In genomic region chr13:37918116-37919100, GRCh38 we compare ENCODE assay signal across 1 cellular context.
TF ChIP-seq lines count a peak whose summit lies in the region.

No MANE protein-coding gene starts in this region.

TF ChIP-seq in GM23338, 12 proteins besides CTCF, POLR2A, EP300 and RAD21 (continued from another document):
- TF ChIP-seq, protein P1, sequence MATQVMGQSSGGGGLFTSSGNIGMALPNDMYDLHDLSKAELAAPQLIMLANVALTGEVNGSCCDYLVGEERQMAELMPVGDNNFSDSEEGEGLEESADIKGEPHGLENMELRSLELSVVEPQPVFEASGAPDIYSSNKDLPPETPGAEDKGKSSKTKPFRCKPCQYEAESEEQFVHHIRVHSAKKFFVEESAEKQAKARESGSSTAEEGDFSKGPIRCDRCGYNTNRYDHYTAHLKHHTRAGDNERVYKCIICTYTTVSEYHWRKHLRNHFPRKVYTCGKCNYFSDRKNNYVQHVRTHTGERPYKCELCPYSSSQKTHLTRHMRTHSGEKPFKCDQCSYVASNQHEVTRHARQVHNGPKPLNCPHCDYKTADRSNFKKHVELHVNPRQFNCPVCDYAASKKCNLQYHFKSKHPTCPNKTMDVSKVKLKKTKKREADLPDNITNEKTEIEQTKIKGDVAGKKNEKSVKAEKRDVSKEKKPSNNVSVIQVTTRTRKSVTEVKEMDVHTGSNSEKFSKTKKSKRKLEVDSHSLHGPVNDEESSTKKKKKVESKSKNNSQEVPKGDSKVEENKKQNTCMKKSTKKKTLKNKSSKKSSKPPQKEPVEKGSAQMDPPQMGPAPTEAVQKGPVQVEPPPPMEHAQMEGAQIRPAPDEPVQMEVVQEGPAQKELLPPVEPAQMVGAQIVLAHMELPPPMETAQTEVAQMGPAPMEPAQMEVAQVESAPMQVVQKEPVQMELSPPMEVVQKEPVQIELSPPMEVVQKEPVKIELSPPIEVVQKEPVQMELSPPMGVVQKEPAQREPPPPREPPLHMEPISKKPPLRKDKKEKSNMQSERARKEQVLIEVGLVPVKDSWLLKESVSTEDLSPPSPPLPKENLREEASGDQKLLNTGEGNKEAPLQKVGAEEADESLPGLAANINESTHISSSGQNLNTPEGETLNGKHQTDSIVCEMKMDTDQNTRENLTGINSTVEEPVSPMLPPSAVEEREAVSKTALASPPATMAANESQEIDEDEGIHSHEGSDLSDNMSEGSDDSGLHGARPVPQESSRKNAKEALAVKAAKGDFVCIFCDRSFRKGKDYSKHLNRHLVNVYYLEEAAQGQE (IDR thresholded peaks at IDR 0.05; ENCODE audit: unreplicated experiment), result no peak
- TF ChIP-seq ZNF114 (CRISPR knock-in tag; IDR thresholded peaks at IDR 0.05) (no peak), EZH2phosphoT487 (IDR thresholded peaks at IDR 0.05; ENCODE audit: unreplicated experiment) (no peak), STAT1 (IDR thresholded peaks at IDR 0.05; ENCODE audit: unreplicated experiment) (no peak), EZH2 (IDR thresholded peaks at IDR 0.05; ENCODE audit: low read depth, unreplicated experiment) (no peak)
- TF ChIP-seq, protein P2, sequence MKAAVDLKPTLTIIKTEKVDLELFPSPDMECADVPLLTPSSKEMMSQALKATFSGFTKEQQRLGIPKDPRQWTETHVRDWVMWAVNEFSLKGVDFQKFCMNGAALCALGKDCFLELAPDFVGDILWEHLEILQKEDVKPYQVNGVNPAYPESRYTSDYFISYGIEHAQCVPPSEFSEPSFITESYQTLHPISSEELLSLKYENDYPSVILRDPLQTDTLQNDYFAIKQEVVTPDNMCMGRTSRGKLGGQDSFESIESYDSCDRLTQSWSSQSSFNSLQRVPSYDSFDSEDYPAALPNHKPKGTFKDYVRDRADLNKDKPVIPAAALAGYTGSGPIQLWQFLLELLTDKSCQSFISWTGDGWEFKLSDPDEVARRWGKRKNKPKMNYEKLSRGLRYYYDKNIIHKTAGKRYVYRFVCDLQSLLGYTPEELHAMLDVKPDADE (IDR thresholded peaks at IDR 0.05), result no peak
